ENCODE assay signal across 14 cellular contexts in the genomic region with DNA sequence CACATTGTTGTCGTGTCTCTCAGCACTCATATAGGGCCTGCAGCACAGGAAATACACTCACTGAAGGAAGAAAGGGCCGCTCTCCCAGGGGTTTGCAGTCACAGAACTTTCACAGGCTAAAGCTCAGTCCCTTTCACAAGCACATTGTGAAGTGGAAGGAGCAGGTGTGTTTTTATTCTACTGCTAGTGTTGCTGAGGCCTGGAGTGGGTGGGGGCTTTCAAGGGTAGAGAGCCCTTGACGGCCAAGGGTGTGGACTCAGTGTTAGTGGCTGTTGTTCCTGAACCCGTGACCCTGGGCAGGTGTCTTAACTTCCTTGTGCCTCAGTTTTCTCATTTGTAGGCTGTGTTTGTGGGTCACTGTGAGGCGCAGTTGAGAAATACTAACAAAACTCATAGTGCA.
A peak's percentile ranks its signal among the peaks of the same experiment; 100 is the strongest.
DNase-seq lines count a peak whose midpoint lies in the region; ATAC-seq and TF ChIP-seq lines count a peak whose summit lies in the region.
"Had no signal": no experiment of that assay in that cellular context is flagged by ENCODE, and none has a peak within 500 bp of the region (broad histone marks: within the 10 kb centered on the region; RNA-seq: fewer than 3 reads in every experiment).

No MANE protein-coding gene starts in this region.

- no peaks in the 10 kb centered on the region for H3K27me3 ChIP-seq in upper lobe of right lung

- peaks cover 28% of the 10 kb centered on the region for H3K4me1 Mint-ChIP-seq in activated CD8-positive, alpha-beta memory T cell treated with anti-CD3 and anti-CD28 coated beads, Interleukin-2, amount 10 ng/mL, durations not matched to agents 7 days and 5 days
- peaks cover 27% of the 10 kb centered on the region for H3K4me1 Mint-ChIP-seq in activated CD4-positive, alpha-beta T cell treated with anti-CD3 and anti-CD28 coated beads, Interleukin-2, amount 10 ng/mL, durations not matched to agents 24 days and 14 days

- H3K4me3 ChIP-seq in upper lobe of right lung = no peak overlapping the region

- TF ChIP-seq CTCF in upper lobe of right lung (IDR thresholded peaks at IDR 0.05) = no peak

- H3K27ac ChIP-seq in upper lobe of right lung = no peak overlapping the region

- no peaks in the 10 kb centered on the region for H3K27me3 Mint-ChIP-seq in activated CD8-positive, alpha-beta memory T cell treated with anti-CD3 and anti-CD28 coated beads, Interleukin-2, amount 10 ng/mL, durations not matched to agents 7 days and 5 days
- H3K27me3 Mint-ChIP-seq in activated CD4-positive, alpha-beta T cell treated with anti-CD3 and anti-CD28 coated beads, Interleukin-2, amount 10 ng/mL, durations not matched to agents 24 days and 14 days = no peaks in the 10 kb centered on the region

- DNase-seq in activated CD8-positive, alpha-beta memory T cell treated with anti-CD3 and anti-CD28 coated beads, Interleukin-2, amount 10 ng/mL, durations not matched to agents 7 days and 5 days = no peak
- DNase-seq in activated CD8-positive, alpha-beta memory T cell treated with anti-CD3 and anti-CD28 coated beads for 24 hours = no peak
- DNase-seq in NCI-H2029 (lab: John Stamatoyannopoulos, UW) (peak; percentile 86), NCI-H510A treated with DMSO at 0.1 percent for 48 hours (lab: John Stamatoyannopoulos, UW) (peak; percentile 66), upper lobe of right lung (no peak)
- DNase-seq in stimulated activated CD4-positive, alpha-beta T cell treated with anti-CD3 and anti-CD28 coated beads, Interleukin-2, amount 100 ng/mL, for 24 hours = no peak
- DNase-seq in activated CD4-positive, alpha-beta T cell treated with anti-CD3 and anti-CD28 coated beads, Interleukin-2, amount 10 ng/mL, durations not matched to agents 24 days and 14 days = no peak
- DNase-seq: C1 segment of cervical spinal cord, GDM1, NCI-H748 treated with DMSO at 0.1 percent for 48 hours, SHP77 had no signal

- ATAC-seq in activated CD8-positive, alpha-beta memory T cell treated with anti-CD3 and anti-CD28 coated beads, Interleukin-2, amount 10 ng/mL, durations not matched to agents 7 days and 5 days = no peak
- peak; percentile 75 for ATAC-seq in upper lobe of right lung
- no peak for ATAC-seq in HG02588 (IDR thresholded peaks at IDR 0.05; ENCODE audit: unreplicated experiment)
- ATAC-seq: HCT116, Panc1 had no signal

- CTCF ChIA-PET in activated CD8-positive, alpha-beta memory T cell treated with anti-CD3 and anti-CD28 coated beads, Interleukin-2, amount 10 ng/mL, durations not matched to agents 7 days and 5 days (lab: Charles Lee) = no interaction called here

- H3K27ac Mint-ChIP-seq in activated CD8-positive, alpha-beta memory T cell treated with anti-CD3 and anti-CD28 coated beads, Interleukin-2, amount 10 ng/mL, durations not matched to agents 7 days and 5 days = peak overlapping the region; percentile 14
- H3K27ac Mint-ChIP-seq in activated CD4-positive, alpha-beta T cell treated with anti-CD3 and anti-CD28 coated beads, Interleukin-2, amount 10 ng/mL, durations not matched to agents 24 days and 14 days = no peak overlapping the region

- peaks cover 5% of the 10 kb centered on the region for H3K4me1 ChIP-seq in upper lobe of right lung

- no peaks in the 10 kb centered on the region for H3K9me3 ChIP-seq in upper lobe of right lung

- H3K4me3 Mint-ChIP-seq in activated CD8-positive, alpha-beta memory T cell treated with anti-CD3 and anti-CD28 coated beads, Interleukin-2, amount 10 ng/mL, durations not matched to agents 7 days and 5 days = no peak overlapping the region
- H3K4me3 Mint-ChIP-seq in activated CD4-positive, alpha-beta T cell treated with anti-CD3 and anti-CD28 coated beads, Interleukin-2, amount 10 ng/mL, durations not matched to agents 24 days and 14 days = no peak overlapping the region

- H3K36me3 Mint-ChIP-seq in activated CD8-positive, alpha-beta memory T cell treated with anti-CD3 and anti-CD28 coated beads, Interleukin-2, amount 10 ng/mL, durations not matched to agents 7 days and 5 days = peaks cover 49% of the 10 kb centered on the region
- peaks cover 78% of the 10 kb centered on the region for H3K36me3 Mint-ChIP-seq in activated CD4-positive, alpha-beta T cell treated with anti-CD3 and anti-CD28 coated beads, Interleukin-2, amount 10 ng/mL, durations not matched to agents 24 days and 14 days (ENCODE audit: low read depth)

- intact Hi-C loops in upper lobe of right lung (cut with DNase I) = no loop called here
- intact Hi-C loops in activated CD4-positive, alpha-beta T cell treated with anti-CD3 and anti-CD28 coated beads, Interleukin-2, amount 10 ng/mL, durations not matched to agents 24 days and 14 days (cut with micrococcal nuclease) = no loop called here

- peaks cover 98% of the 10 kb centered on the region for H3K36me3 ChIP-seq in upper lobe of right lung

- H3K9me3 Mint-ChIP-seq in activated CD8-positive, alpha-beta memory T cell treated with anti-CD3 and anti-CD28 coated beads, Interleukin-2, amount 10 ng/mL, durations not matched to agents 7 days and 5 days (ENCODE audit: low read depth) = no peaks in the 10 kb centered on the region
- H3K9me3 Mint-ChIP-seq in activated CD4-positive, alpha-beta T cell treated with anti-CD3 and anti-CD28 coated beads, Interleukin-2, amount 10 ng/mL, durations not matched to agents 24 days and 14 days = no peaks in the 10 kb centered on the region

Comparison
In these comparisons a context has a peak if more than half of its experiments do, and no peak if none do; other contexts are left out.
1. DNase-seq: peak in NCI-H2029 (single experiment) and NCI-H510A treated with DMSO at 0.1 percent for 48 hours (single experiment); none in activated CD8-positive, alpha-beta memory T cell treated with anti-CD3 and anti-CD28 coated beads, Interleukin-2, amount 10 ng/mL, durations not matched to agents 7 days and 5 days (single experiment), activated CD8-positive, alpha-beta memory T cell treated with anti-CD3 and anti-CD28 coated beads for 24 hours (single experiment), upper lobe of right lung (single experiment), stimulated activated CD4-positive, alpha-beta T cell treated with anti-CD3 and anti-CD28 coated beads, Interleukin-2, amount 100 ng/mL, for 24 hours (0 of 2) and activated CD4-positive, alpha-beta T cell treated with anti-CD3 and anti-CD28 coated beads, Interleukin-2, amount 10 ng/mL, durations not matched to agents 24 days and 14 days (single experiment).